Comparison of ENCODE assay signal across 34 cellular contexts in the genomic region with DNA sequence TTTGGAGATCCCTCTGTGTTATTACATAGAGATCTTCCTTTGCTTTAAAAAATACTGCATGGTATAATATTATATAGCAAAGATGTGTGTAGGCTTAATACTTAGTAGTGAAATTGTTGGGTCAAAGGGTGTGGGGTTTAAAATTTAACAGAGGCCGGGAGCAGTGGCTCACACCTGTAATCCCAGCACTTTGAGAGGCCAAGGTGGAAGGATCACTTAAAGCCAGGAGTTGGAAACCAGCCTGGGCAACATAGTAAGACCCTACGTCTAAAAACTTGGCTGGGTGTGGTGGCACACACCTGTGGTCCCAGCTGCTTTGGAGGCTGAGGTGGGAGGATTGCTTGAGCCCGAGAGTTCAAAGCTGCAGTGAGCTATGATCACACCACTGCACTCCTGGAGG.
"Had no signal": no experiment of that assay in that cellular context is flagged by ENCODE, and none has a peak within 500 bp of the region (broad histone marks: within the 10 kb centered on the region; RNA-seq: fewer than 3 reads in every experiment).

No MANE protein-coding gene starts in this region.

- H3K27ac ChIP-seq: brain microvascular endothelial cell, esophagus muscularis mucosa, foreskin keratinocyte, WERI-Rb-1 had no signal

- H3K27ac Mint-ChIP-seq: activated CD4-positive, alpha-beta memory T cell treated with anti-CD3 and anti-CD28 coated beads for 36 hours; activated CD4-positive, alpha-beta T cell treated with anti-CD3 and anti-CD28 coated beads for 36 hours; activated CD4-positive, alpha-beta T cell treated with anti-CD3 and anti-CD28 coated beads, Interleukin-2, amount 10 ng/mL, durations not matched to agents 24 days and 14 days; activated CD8-positive, alpha-beta memory T cell treated with anti-CD3 and anti-CD28 coated beads, Interleukin-2, amount 10 ng/mL, durations not matched to agents 7 days and 5 days; activated CD8-positive, alpha-beta T cell treated with anti-CD3 and anti-CD28 coated beads, Interleukin-2, amount 10 ng/mL, durations not matched to agents 7 days and 5 days; activated naive CD8-positive, alpha-beta T cell; activated T-helper 1 cell treated with anti-CD3 and anti-CD28 coated beads, Interleukin-12 subunit alpha, Interleukin-12 subunit beta, Interleukin-2, Interleukin-4 antibody, amounts not matched to agents 30 ng/mL and 10 ng/mL and 1 ng/mL, durations not matched to agents 14 hours and 24 hours and 36 hours; activated T-helper 2 cell treated with anti-CD3 and anti-CD28 coated beads, Interferon-gamma antibody, Interleukin-2, Interleukin-4, amounts not matched to agents 10 μg/mL and 5 μg/mL and 100 μg/mL, durations not matched to agents 14 hours and 24 hours and 36 hours; effector memory CD8-positive, alpha-beta T cell; T-helper 17 cell; T-helper 2 cell treated with Interferon-gamma antibody and Interleukin-4, amounts not matched to agents 5 μg/mL and 100 μg/mL, for 36 hours had no signal

- FAIRE-seq: astrocyte, bronchial epithelial cell had no signal

- H3K36me3 Mint-ChIP-seq: activated CD4-positive, alpha-beta memory T cell treated with anti-CD3 and anti-CD28 coated beads for 36 hours had no signal

- H3K36me3 ChIP-seq: brain microvascular endothelial cell, esophagus muscularis mucosa, gastrocnemius medialis, WERI-Rb-1 had no signal

- H3K4me1 Mint-ChIP-seq: activated CD4-positive, alpha-beta T cell treated with anti-CD3 and anti-CD28 coated beads for 36 hours; activated CD4-positive, alpha-beta T cell treated with anti-CD3 and anti-CD28 coated beads, Interleukin-2, amount 10 ng/mL, durations not matched to agents 24 days and 14 days; activated CD8-positive, alpha-beta memory T cell treated with anti-CD3 and anti-CD28 coated beads, Interleukin-2, amount 10 ng/mL, durations not matched to agents 7 days and 5 days; central memory CD8-positive, alpha-beta T cell had no signal

- DNase-seq: activated CD4-positive, alpha-beta memory T cell treated with anti-CD3 and anti-CD28 coated beads for 36 hours; activated CD4-positive, alpha-beta T cell treated with anti-CD3 and anti-CD28 coated beads for 36 hours; activated CD4-positive, alpha-beta T cell treated with anti-CD3 and anti-CD28 coated beads, Interleukin-2, amount 10 ng/mL, durations not matched to agents 24 days and 14 days; activated CD4-positive, CD25-positive, alpha-beta regulatory T cell; activated CD4-positive, CD25-positive, alpha-beta regulatory T cell treated with anti-CD3 and anti-CD28 coated beads, Interleukin-2, amount 50 U/mL, for 72 hours; activated CD8-positive, alpha-beta memory T cell treated with anti-CD3 and anti-CD28 coated beads, Interleukin-2, amount 10 ng/mL, durations not matched to agents 7 days and 5 days; activated CD8-positive, alpha-beta memory T cell treated with anti-CD3 and anti-CD28 coated beads, Interleukin-2, amount 50 U/mL, for 4 hours; activated CD8-positive, alpha-beta T cell treated with anti-CD3 and anti-CD28 coated beads, Interleukin-2, amount 10 ng/mL, durations not matched to agents 7 days and 5 days; activated effector memory CD4-positive, alpha-beta T cell treated with anti-CD3 and anti-CD28 coated beads, Interleukin-2, amount 50 U/mL, for 16 hours; activated naive CD4-positive, alpha-beta T cell treated with anti-CD3 and anti-CD28 coated beads, Interleukin-2, amount 50 U/mL, for 16 hours; activated T-cell treated with anti-CD3 and anti-CD28 coated beads, Interleukin-2, amount 50 U/mL, for 1 hour; activated T-cell treated with anti-CD3 and anti-CD28 coated beads, Interleukin-2, amount 50 U/mL, for 48 hours; amniotic stem cell; anterior cingulate cortex; brain microvascular endothelial cell; cortex of kidney; dermis blood vessel endothelial cell; effector CD4-positive, alpha-beta T cell; effector memory CD8-positive, alpha-beta T cell; erythroblast; foreskin keratinocyte; gastrocnemius medialis; T-helper 1 cell; T-helper 17 cell; T1000; WERI-Rb-1 had no signal

- H3K4me3 ChIP-seq: esophagus muscularis mucosa, gastrocnemius medialis had no signal

- H3K4me1 ChIP-seq: esophagus muscularis mucosa, foreskin keratinocyte had no signal

- H3K27me3 ChIP-seq: brain microvascular endothelial cell, gastrocnemius medialis had no signal

- H3K9me3 ChIP-seq: gastrocnemius medialis had no signal

- H3K4me3 Mint-ChIP-seq: activated CD4-positive, alpha-beta memory T cell treated with anti-CD3 and anti-CD28 coated beads for 36 hours; activated CD4-positive, alpha-beta T cell treated with anti-CD3 and anti-CD28 coated beads for 36 hours; activated CD4-positive, alpha-beta T cell treated with anti-CD3 and anti-CD28 coated beads, Interleukin-2, amount 10 ng/mL, durations not matched to agents 24 days and 14 days; activated CD8-positive, alpha-beta memory T cell treated with anti-CD3 and anti-CD28 coated beads, Interleukin-2, amount 10 ng/mL, durations not matched to agents 7 days and 5 days; activated CD8-positive, alpha-beta T cell treated with anti-CD3 and anti-CD28 coated beads, Interleukin-2, amount 10 ng/mL, durations not matched to agents 7 days and 5 days; activated naive CD8-positive, alpha-beta T cell; activated T-helper 1 cell treated with anti-CD3 and anti-CD28 coated beads, Interleukin-12 subunit alpha, Interleukin-12 subunit beta, Interleukin-2, Interleukin-4 antibody, amounts not matched to agents 30 ng/mL and 10 ng/mL and 1 ng/mL, durations not matched to agents 14 hours and 24 hours and 36 hours; central memory CD8-positive, alpha-beta T cell; effector memory CD8-positive, alpha-beta T cell; T-helper 17 cell; T-helper 2 cell treated with Interferon-gamma antibody and Interleukin-4, amounts not matched to agents 5 μg/mL and 100 μg/mL, for 36 hours had no signal

- H3K9me3 Mint-ChIP-seq: activated CD4-positive, alpha-beta T cell treated with anti-CD3 and anti-CD28 coated beads, Interleukin-2, amount 10 ng/mL, durations not matched to agents 24 days and 14 days; activated T-helper 1 cell treated with anti-CD3 and anti-CD28 coated beads, Interleukin-12 subunit alpha, Interleukin-12 subunit beta, Interleukin-2, Interleukin-4 antibody, amounts not matched to agents 30 ng/mL and 10 ng/mL and 1 ng/mL, durations not matched to agents 14 hours and 24 hours and 36 hours; central memory CD8-positive, alpha-beta T cell; effector memory CD8-positive, alpha-beta T cell; T-helper 2 cell treated with Interferon-gamma antibody and Interleukin-4, amounts not matched to agents 5 μg/mL and 100 μg/mL, for 36 hours had no signal

- ATAC-seq: activated CD4-positive, alpha-beta T cell treated with anti-CD3 and anti-CD28 coated beads for 36 hours; activated CD8-positive, alpha-beta memory T cell treated with anti-CD3 and anti-CD28 coated beads, Interleukin-2, amount 10 ng/mL, durations not matched to agents 7 days and 5 days; activated CD8-positive, alpha-beta T cell treated with anti-CD3 and anti-CD28 coated beads, Interleukin-2, amount 10 ng/mL, durations not matched to agents 7 days and 5 days; effector memory CD8-positive, alpha-beta T cell; foreskin keratinocyte; gastrocnemius medialis; T-helper 17 cell had no signal
